2 cellular contexts compared by ENCODE assay signal in genomic region chr18:48918660-48919415, GRCh38.
A peak's percentile ranks its signal among the peaks of the same experiment; 100 is the strongest.
TF ChIP-seq lines count a peak whose summit lies in the region.

No MANE protein-coding gene starts in this region.

TF ChIP-seq in A549, 52 proteins besides CTCF, POLR2A, EP300 and RAD21:
- TF ChIP-seq RARB (CRISPR knock-in tag; IDR thresholded peaks at IDR 0.05) (peak; percentile 11; the same call in 1 of the 2 replicates), CEBPB (IDR thresholded peaks at IDR 0.05) (no peak), POLR2AphosphoS2 (conservative IDR thresholded peaks at IDR 0.05; ENCODE audit: low read length) (peak; percentile 92), JUNB (IDR thresholded peaks at IDR 0.05) (no peak), MAFK (IDR thresholded peaks at IDR 0.05; ENCODE audit: partially characterized antibody) (no peak)
TF ChIP-seq in A549: peak in this region for 2.

TF ChIP-seq in HepG2, 621 proteins besides CTCF, POLR2A, EP300 and RAD21:
- TF ChIP-seq DMTF1 (CRISPR knock-in tag; IDR thresholded peaks at IDR 0.05) (no peak), POLR2G (IDR thresholded peaks at IDR 0.05; ENCODE audit: low read depth, low read length) (0 out of 2 replicates have a peak, but pooled peaks have one; percentile 23), SSRP1 (CRISPR knock-in tag; IDR thresholded peaks at IDR 0.05) (no peak), ZBTB33 (CRISPR knock-in tag; IDR thresholded peaks at IDR 0.05) (peak; percentile 31; the same call in 1 of the 2 replicates), ATF4 (CRISPR knock-in tag; IDR thresholded peaks at IDR 0.05) (peak in 1 of 2 experiments; percentile 16; a peak in 1 of 4 replicates), HNRNPUL1 (IDR thresholded peaks at IDR 0.05; ENCODE audit: low read depth, low read length) (no peak), RBM22 (optimal IDR thresholded peaks at IDR 0.05; ENCODE audit: low read length) (peak; percentile 77)
